ENCODE assay signal across 16 cellular contexts in the genomic region with DNA sequence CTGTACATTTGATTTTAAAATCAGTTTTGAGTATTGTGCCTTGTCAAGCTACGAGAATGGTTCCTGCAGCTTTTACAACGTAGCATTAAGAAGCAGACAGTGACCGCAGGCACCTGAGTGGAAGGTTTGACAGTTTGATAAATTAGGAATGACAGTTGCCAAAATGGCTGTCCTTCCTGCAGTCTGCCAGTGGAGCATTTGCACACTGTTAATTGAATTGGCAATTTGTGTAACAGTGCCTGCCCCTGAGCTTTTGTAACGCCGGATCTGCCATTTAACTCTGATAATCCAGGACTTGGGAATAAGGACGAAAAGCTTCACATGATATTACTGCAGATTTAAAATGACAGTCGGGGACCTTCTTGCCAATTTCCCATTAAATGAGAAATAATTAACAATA.
DNase-seq lines count a peak whose midpoint lies in the region; ATAC-seq and TF ChIP-seq lines count a peak whose summit lies in the region.
"Had no signal": no experiment of that assay in that cellular context is flagged by ENCODE, and none has a peak within 500 bp of the region (broad histone marks: within the 10 kb centered on the region; RNA-seq: fewer than 3 reads in every experiment).

No MANE protein-coding gene starts in this region.

- no peaks in the 10 kb centered on the region for H3K9me3 ChIP-seq in SK-N-SH

- no peak for TF ChIP-seq CTCF in SK-N-SH (IDR thresholded peaks at IDR 0.05)
- TF ChIP-seq CTCF in MCF 10A (IDR thresholded peaks at IDR 0.05; ENCODE audit: unreplicated experiment) = no peak

- POLR2A ChIA-PET in SK-N-SH (lab: Yijun Ruan, JAX) = no interaction called here
- POLR2A ChIA-PET in MCF 10A (lab: Yijun Ruan, JAX) = no interaction called here

- CTCF ChIA-PET in SK-N-SH (lab: Yijun Ruan, JAX) (interaction anchor here (1.2 to 1.9 kb wide), 3 partner anchors 18 to 469 kb away, joined by 4 to 6 read pairs (median 4); no protein-coding TSS in a partner anchor), MCF 10A (lab: Yijun Ruan, JAX) (interaction anchor here (0.6 to 1.1 kb wide), 2 partner anchors 469 to 1010 kb away, joined by 3 read pairs; no protein-coding TSS in a partner anchor)

- no peak overlapping the region for H3K27ac Mint-ChIP-seq in stimulated activated naive CD8-positive, alpha-beta T cell treated with anti-CD3 and anti-CD28 coated beads, Interleukin-15, amount 100 ng/mL, for 72 hours
- H3K27ac Mint-ChIP-seq in effector memory CD8-positive, alpha-beta T cell = no peak overlapping the region
- H3K27ac Mint-ChIP-seq in MCF 10A (ENCODE audit: low read depth, unreplicated experiment) = no peak overlapping the region
- H3K27ac Mint-ChIP-seq: CD4-positive, alpha-beta memory T cell; H9 had no signal

- H2AFZ ChIP-seq in SK-N-SH (ENCODE audit: low read depth) = no peak overlapping the region

- no peak overlapping the region for H3K4me3 ChIP-seq in SK-N-SH (ENCODE audit: low read depth in 2 of 2, low read length in 1 of 2)

- no peaks in the 10 kb centered on the region for H3K27me3 ChIP-seq in SK-N-SH (ENCODE audit: insufficient read depth)

- no peak for ATAC-seq in SK-N-SH treated with all-trans-retinoic acid at 6 μM for 48 hours
- no peak for ATAC-seq in stimulated activated naive CD8-positive, alpha-beta T cell treated with anti-CD3 and anti-CD28 coated beads, Interleukin-15, amount 100 ng/mL, for 72 hours
- ATAC-seq in effector memory CD8-positive, alpha-beta T cell (replicated peaks) = no peak

- no peaks in the 10 kb centered on the region for H3K4me1 Mint-ChIP-seq in stimulated activated naive CD8-positive, alpha-beta T cell treated with anti-CD3 and anti-CD28 coated beads, Interleukin-15, amount 100 ng/mL, for 72 hours
- no peaks in the 10 kb centered on the region for H3K4me1 Mint-ChIP-seq in effector memory CD8-positive, alpha-beta T cell (ENCODE audit: low read depth in 2 of 2)
- H3K4me1 Mint-ChIP-seq in MCF 10A (ENCODE audit: insufficient read depth, unreplicated experiment) = peaks cover 10% of the 10 kb centered on the region
- H3K4me1 Mint-ChIP-seq: CD4-positive, alpha-beta memory T cell; H9 had no signal

- no peaks in the 10 kb centered on the region for H3K79me2 ChIP-seq in SK-N-SH (ENCODE audit: insufficient read depth)

- peaks cover 0 to 3% of the 10 kb centered on the region in 2 experiments; a peak in 2 of 4 replicates for H3K4me1 ChIP-seq in SK-N-SH (ENCODE audit: control insufficient read depth in 1 of 2, insufficient read depth in 2 of 2, low read depth in 1 of 2, low read length in 1 of 2)

- no peaks in the 10 kb centered on the region for H3K36me3 ChIP-seq in SK-N-SH (replicated peaks in 1 of 2; ENCODE audit: control insufficient read depth in 1 of 2, insufficient read depth in 2 of 2, low read length in 1 of 2)

- no peak overlapping the region for H3K27ac ChIP-seq in SK-N-SH (ENCODE audit: low read depth in 2 of 2, low read length in 1 of 2)

- intact Hi-C loops in MCF 10A (cut with micrococcal nuclease) = no loop called here

- no peak overlapping the region for H3K9ac ChIP-seq in SK-N-SH

- H3K9me2 ChIP-seq in SK-N-SH = no peaks in the 10 kb centered on the region

- 74% methylated on average over 7 of the region's 7 CpGs for WGBS in SK-N-SH (ENCODE audit: low lambda C conversion rate)

- peaks cover 3% of the 10 kb centered on the region for H3K36me3 Mint-ChIP-seq in effector memory CD8-positive, alpha-beta T cell (ENCODE audit: insufficient read depth)
- no peaks in the 10 kb centered on the region for H3K36me3 Mint-ChIP-seq in MCF 10A (ENCODE audit: insufficient read depth, unreplicated experiment)
- H3K36me3 Mint-ChIP-seq: CD4-positive, alpha-beta memory T cell had no signal

- no TSS peak for BruUV-seq in MCF 10A (replicated peaks; lab: Mats Ljungman, UMichigan)

- no peaks in the 10 kb centered on the region for H3K9me3 Mint-ChIP-seq in stimulated activated naive CD8-positive, alpha-beta T cell treated with anti-CD3 and anti-CD28 coated beads, Interleukin-15, amount 100 ng/mL, for 72 hours
- peaks cover 3 to 7% of the 10 kb centered on the region in 2 donors for H3K9me3 Mint-ChIP-seq in effector memory CD8-positive, alpha-beta T cell
- no peaks in the 10 kb centered on the region for H3K9me3 Mint-ChIP-seq in MCF 10A (ENCODE audit: unreplicated experiment)
- H3K9me3 Mint-ChIP-seq: H9 had no signal

- no peaks in the 10 kb centered on the region for H3F3A ChIP-seq in SK-N-SH (replicated peaks; ENCODE audit: insufficient read depth)

- no peaks in the 10 kb centered on the region for H3K27me3 Mint-ChIP-seq in stimulated activated naive CD8-positive, alpha-beta T cell treated with anti-CD3 and anti-CD28 coated beads, Interleukin-15, amount 100 ng/mL, for 72 hours
- no peaks in the 10 kb centered on the region for H3K27me3 Mint-ChIP-seq in effector memory CD8-positive, alpha-beta T cell
- no peaks in the 10 kb centered on the region for H3K27me3 Mint-ChIP-seq in MCF 10A (ENCODE audit: insufficient read depth, unreplicated experiment)
- H3K27me3 Mint-ChIP-seq: CD4-positive, alpha-beta memory T cell had no signal

- H3K4me3 Mint-ChIP-seq in stimulated activated naive CD8-positive, alpha-beta T cell treated with anti-CD3 and anti-CD28 coated beads, Interleukin-15, amount 100 ng/mL, for 72 hours = no peak overlapping the region
- no peak overlapping the region for H3K4me3 Mint-ChIP-seq in effector memory CD8-positive, alpha-beta T cell
- no peak overlapping the region for H3K4me3 Mint-ChIP-seq in MCF 10A (ENCODE audit: unreplicated experiment)
- H3K4me3 Mint-ChIP-seq: CD4-positive, alpha-beta memory T cell; H9 had no signal

- DNase-seq in SK-N-SH (peak; percentile 17), NCI-H82 treated with DMSO at 0.1 percent for 48 hours (lab: John Stamatoyannopoulos, UW; ENCODE audit: unreplicated experiment) (peak; percentile 25), cerebellum (ENCODE audit: low spot score) (peak; percentile 23), MCF 10A (ENCODE audit: unreplicated experiment) (no peak)
- DNase-seq in stimulated activated naive CD8-positive, alpha-beta T cell treated with anti-CD3 and anti-CD28 coated beads, Interleukin-15, amount 100 ng/mL, for 72 hours = no peak
- no peak for DNase-seq in effector memory CD8-positive, alpha-beta T cell
- DNase-seq: ACHN; C1 segment of cervical spinal cord; CD4-positive, alpha-beta memory T cell; DMS153; DMS79 treated with DMSO at 0.1 percent for 48 hours; EL; GDM1; GOT3; H9 had no signal

- no peak overlapping the region for H3K4me2 ChIP-seq in SK-N-SH

- no peaks in the 10 kb centered on the region for H4K20me1 ChIP-seq in SK-N-SH (ENCODE audit: insufficient read depth)

- TF ChIP-seq RAD21 in SK-N-SH (IDR thresholded peaks at IDR 0.05; ENCODE audit: low read length) = no peak

- peak in 1 of 2 experiments; percentile 20; a peak in 1 of 4 replicates for TF ChIP-seq EP300 in SK-N-SH (IDR thresholded peaks at IDR 0.05; ENCODE audit: borderline replicate concordance in 1 of 2, low read depth in 1 of 2, low read length in 1 of 2)

TF ChIP-seq in SK-N-SH, 30 proteins besides CTCF, POLR2A, EP300 and RAD21:
- peak; percentile 27; the same call in 1 of the 2 replicates for TF ChIP-seq RCOR1 (IDR thresholded peaks at IDR 0.05; ENCODE audit: low read length)
- TF ChIP-seq JUND (IDR thresholded peaks at IDR 0.05) = no peak
- 0 out of 2 replicates have a peak, but pooled peaks have one; percentile 8 for TF ChIP-seq GATA2 (CRISPR knock-in tag; IDR thresholded peaks at IDR 0.05)

TF ChIP-seq in SK-N-SH treated with all-trans-retinoic acid at 6 μM for 48 hours, 23 proteins besides CTCF, POLR2A, EP300 and RAD21:
- TF ChIP-seq, protein P1, sequence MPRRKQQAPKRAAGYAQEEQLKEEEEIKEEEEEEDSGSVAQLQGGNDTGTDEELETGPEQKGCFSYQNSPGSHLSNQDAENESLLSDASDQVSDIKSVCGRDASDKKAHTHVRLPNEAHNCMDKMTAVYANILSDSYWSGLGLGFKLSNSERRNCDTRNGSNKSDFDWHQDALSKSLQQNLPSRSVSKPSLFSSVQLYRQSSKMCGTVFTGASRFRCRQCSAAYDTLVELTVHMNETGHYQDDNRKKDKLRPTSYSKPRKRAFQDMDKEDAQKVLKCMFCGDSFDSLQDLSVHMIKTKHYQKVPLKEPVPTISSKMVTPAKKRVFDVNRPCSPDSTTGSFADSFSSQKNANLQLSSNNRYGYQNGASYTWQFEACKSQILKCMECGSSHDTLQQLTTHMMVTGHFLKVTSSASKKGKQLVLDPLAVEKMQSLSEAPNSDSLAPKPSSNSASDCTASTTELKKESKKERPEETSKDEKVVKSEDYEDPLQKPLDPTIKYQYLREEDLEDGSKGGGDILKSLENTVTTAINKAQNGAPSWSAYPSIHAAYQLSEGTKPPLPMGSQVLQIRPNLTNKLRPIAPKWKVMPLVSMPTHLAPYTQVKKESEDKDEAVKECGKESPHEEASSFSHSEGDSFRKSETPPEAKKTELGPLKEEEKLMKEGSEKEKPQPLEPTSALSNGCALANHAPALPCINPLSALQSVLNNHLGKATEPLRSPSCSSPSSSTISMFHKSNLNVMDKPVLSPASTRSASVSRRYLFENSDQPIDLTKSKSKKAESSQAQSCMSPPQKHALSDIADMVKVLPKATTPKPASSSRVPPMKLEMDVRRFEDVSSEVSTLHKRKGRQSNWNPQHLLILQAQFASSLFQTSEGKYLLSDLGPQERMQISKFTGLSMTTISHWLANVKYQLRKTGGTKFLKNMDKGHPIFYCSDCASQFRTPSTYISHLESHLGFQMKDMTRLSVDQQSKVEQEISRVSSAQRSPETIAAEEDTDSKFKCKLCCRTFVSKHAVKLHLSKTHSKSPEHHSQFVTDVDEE (CRISPR knock-in tag; IDR thresholded peaks at IDR 0.05) = no peak
- TF ChIP-seq TOX (CRISPR knock-in tag; IDR thresholded peaks at IDR 0.05; ENCODE audit: borderline replicate concordance) (no peak), OSR1 (CRISPR knock-in tag; IDR thresholded peaks at IDR 0.05) (no peak), ZFP3 (CRISPR knock-in tag; IDR thresholded peaks at IDR 0.05) (no peak)
TF ChIP-seq in SK-N-SH treated with all-trans-retinoic acid at 6 μM for 48 hours: peak in this region for 0.

Comparison
In these comparisons a context has a peak if more than half of its experiments do, and no peak if none do; other contexts are left out.
1. DNase-seq: peak in SK-N-SH (single experiment), NCI-H82 treated with DMSO at 0.1 percent for 48 hours (single experiment) and cerebellum (single experiment); none in stimulated activated naive CD8-positive, alpha-beta T cell treated with anti-CD3 and anti-CD28 coated beads, Interleukin-15, amount 100 ng/mL, for 72 hours (0 of 2), effector memory CD8-positive, alpha-beta T cell (0 of 3) and MCF 10A (single experiment).